Comparison of ENCODE assay signal across 9 cellular contexts in the genomic region with DNA sequence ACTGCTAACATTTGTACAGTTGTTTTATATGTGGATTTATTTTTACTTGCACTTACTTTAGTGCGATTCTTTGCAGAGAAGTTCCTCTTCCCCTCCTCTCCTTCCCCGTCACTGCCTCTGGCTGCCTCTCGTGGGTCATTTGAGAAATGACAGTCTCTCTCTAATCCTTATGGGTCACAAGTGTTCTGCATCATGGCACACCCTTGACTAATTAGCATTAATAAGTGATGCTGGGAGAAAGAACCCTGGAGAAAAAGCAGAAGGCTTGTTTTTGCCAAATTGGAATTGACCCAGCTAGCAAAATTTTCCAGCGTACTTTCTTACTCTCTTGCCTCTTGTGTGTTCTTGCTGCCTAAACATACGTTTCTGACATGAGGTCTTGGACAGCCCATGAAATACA.
DNase-seq lines count a peak whose midpoint lies in the region; ATAC-seq lines count a peak whose summit lies in the region.
"Had no signal": no experiment of that assay in that cellular context is flagged by ENCODE, and none has a peak within 500 bp of the region (broad histone marks: within the 10 kb centered on the region; RNA-seq: fewer than 3 reads in every experiment).

No MANE protein-coding gene starts in this region.

- no peaks in the 10 kb centered on the region for H3K9me3 ChIP-seq in naive thymus-derived CD4-positive, alpha-beta T cell (ENCODE audit: control insufficient read depth in 2 of 3, low read length in 3 of 3)

- H3K27ac ChIP-seq in epithelial cell of prostate = peak overlapping the region; percentile 96
- no peak overlapping the region for H3K27ac ChIP-seq in naive thymus-derived CD4-positive, alpha-beta T cell (ENCODE audit: low read depth, low read length)
- H3K27ac ChIP-seq: VCaP had no signal

- H3K4me1 Mint-ChIP-seq in naive thymus-derived CD4-positive, alpha-beta T cell = peaks cover 0 to 21% (median 4%) of the 10 kb centered on the region in 7 donors

- peak; percentile 74 for DNase-seq in DMS79 treated with DMSO at 0.1 percent for 48 hours (lab: John Stamatoyannopoulos, UW)
- peak; percentile 46 for DNase-seq in NAMALWA (ENCODE audit: low spot score)
- no peak for DNase-seq in epithelial cell of prostate (ENCODE audit: low read depth, low spot score)
- no peak for DNase-seq in naive thymus-derived CD4-positive, alpha-beta T cell
- no peak for DNase-seq in stimulated activated CD4-positive, alpha-beta T cell treated with anti-CD3 and anti-CD28 coated beads, Interleukin-12 subunit alpha, Interleukin-12 subunit beta, amount 100 ng/mL, for 4 hours

- H3K27me3 ChIP-seq in naive thymus-derived CD4-positive, alpha-beta T cell (ENCODE audit: control insufficient read depth in 2 of 2, insufficient read depth in 2 of 2, low read length in 2 of 2) = no peaks in the 10 kb centered on the region

- H3K36me3 Mint-ChIP-seq in naive thymus-derived CD4-positive, alpha-beta T cell = no peaks in the 10 kb centered on the region

- CTCF ChIA-PET in naive thymus-derived CD4-positive, alpha-beta T cell (lab: Charles Lee) = no interaction called here

- ATAC-seq in naive thymus-derived CD4-positive, alpha-beta T cell = peak; percentile 60
- ATAC-seq in GM21723 (IDR thresholded peaks at IDR 0.05; ENCODE audit: unreplicated experiment) = no peak
- ATAC-seq in HG03095 (IDR thresholded peaks at IDR 0.05; ENCODE audit: unreplicated experiment) = no peak
- ATAC-seq in GM18858 (IDR thresholded peaks at IDR 0.05; ENCODE audit: unreplicated experiment) = no peak

- intact Hi-C loops in naive thymus-derived CD4-positive, alpha-beta T cell (cut with micrococcal nuclease) = no loop called here

- no peaks in the 10 kb centered on the region for H3K9me3 Mint-ChIP-seq in naive thymus-derived CD4-positive, alpha-beta T cell

- POLR2A ChIA-PET in naive thymus-derived CD4-positive, alpha-beta T cell (lab: Charles Lee) = no interaction called here

- H3K4me1 ChIP-seq in naive thymus-derived CD4-positive, alpha-beta T cell (ENCODE audit: control insufficient read depth in 2 of 2, insufficient read depth in 2 of 2, low read length in 2 of 2) = no peaks in the 10 kb centered on the region

- no peaks in the 10 kb centered on the region for H3K36me3 ChIP-seq in naive thymus-derived CD4-positive, alpha-beta T cell (ENCODE audit: control insufficient read depth in 2 of 3, insufficient read depth in 3 of 3, low read length in 3 of 3)

- H3K27me3 Mint-ChIP-seq in naive thymus-derived CD4-positive, alpha-beta T cell = peaks cover 8 to 34% (median 20%) of the 10 kb centered on the region in 5 donors

- no peak overlapping the region for H3K27ac Mint-ChIP-seq in naive thymus-derived CD4-positive, alpha-beta T cell

- no peak overlapping the region for H3K4me3 ChIP-seq in naive thymus-derived CD4-positive, alpha-beta T cell (ENCODE audit: low read length)

- no peak overlapping the region for H3K4me3 Mint-ChIP-seq in naive thymus-derived CD4-positive, alpha-beta T cell

Comparison
In these comparisons a context has a peak if more than half of its experiments do, and no peak if none do; other contexts are left out.
1. DNase-seq: peak in DMS79 treated with DMSO at 0.1 percent for 48 hours (single experiment) and NAMALWA (single experiment); none in epithelial cell of prostate (single experiment), naive thymus-derived CD4-positive, alpha-beta T cell (0 of 9) and stimulated activated CD4-positive, alpha-beta T cell treated with anti-CD3 and anti-CD28 coated beads, Interleukin-12 subunit alpha, Interleukin-12 subunit beta, amount 100 ng/mL, for 4 hours (single experiment).